Comparison of ENCODE assay signal across 20 cellular contexts in genomic region chr10:104903433-104903832, GRCh38.
"Had no signal": no experiment of that assay in that cellular context is flagged by ENCODE, and none has a peak within 500 bp of the region (broad histone marks: within the 10 kb centered on the region; RNA-seq: fewer than 3 reads in every experiment).

No MANE protein-coding gene starts in this region.

- DNase-seq: activated CD4-positive, alpha-beta T cell treated with anti-CD3 and anti-CD28 coated beads for 36 hours; activated CD8-positive, alpha-beta memory T cell treated with anti-CD3 and anti-CD28 coated beads, Interleukin-2, amount 50 U/mL, for 48 hours; activated CD8-positive, alpha-beta T cell treated with anti-CD3 and anti-CD28 coated beads, Interleukin-2, amount 10 ng/mL, durations not matched to agents 7 days and 5 days; activated gamma-delta T cell; erythroblast; left cardiac atrium; mesendoderm; naive thymus-derived CD8-positive, alpha-beta T cell; ovary; psoas muscle; right cardiac atrium; stimulated activated CD4-positive, alpha-beta T cell treated with anti-CD3 and anti-CD28 coated beads, Interleukin-4, amount 100 ng/mL, for 1 hour; SW 1271; upper lobe of left lung had no signal

- H3K4me2 ChIP-seq: smooth muscle cell had no signal

- ATAC-seq: activated CD4-positive, alpha-beta T cell treated with anti-CD3 and anti-CD28 coated beads for 36 hours; activated CD8-positive, alpha-beta T cell treated with anti-CD3 and anti-CD28 coated beads, Interleukin-2, amount 10 ng/mL, durations not matched to agents 7 days and 5 days; left cardiac atrium; naive thymus-derived CD8-positive, alpha-beta T cell; psoas muscle; right cardiac atrium had no signal

- H3K27ac ChIP-seq: ascending aorta, coronary artery, ovary, psoas muscle, thoracic aorta, upper lobe of left lung had no signal

- H3K4me3 ChIP-seq: ascending aorta, coronary artery, ovary, psoas muscle, smooth muscle cell, thoracic aorta, upper lobe of left lung had no signal

- H3K27ac Mint-ChIP-seq: activated CD4-positive, alpha-beta T cell treated with anti-CD3 and anti-CD28 coated beads for 36 hours; activated CD8-positive, alpha-beta T cell treated with anti-CD3 and anti-CD28 coated beads, Interleukin-2, amount 10 ng/mL, durations not matched to agents 7 days and 5 days; activated naive CD4-positive, alpha-beta T cell treated with anti-CD3 and anti-CD28 coated beads, Interleukin-2, amount 50 U/mL, for 24 hours; naive thymus-derived CD8-positive, alpha-beta T cell had no signal

- H3K9me3 Mint-ChIP-seq: activated naive CD4-positive, alpha-beta T cell treated with anti-CD3 and anti-CD28 coated beads, Interleukin-2, amount 50 U/mL, for 24 hours; central memory CD8-positive, alpha-beta T cell had no signal

- H3K4me1 Mint-ChIP-seq: activated CD4-positive, alpha-beta T cell treated with anti-CD3 and anti-CD28 coated beads for 36 hours; central memory CD8-positive, alpha-beta T cell had no signal

- H3K36me3 Mint-ChIP-seq: activated naive CD4-positive, alpha-beta T cell treated with anti-CD3 and anti-CD28 coated beads, Interleukin-2, amount 50 U/mL, for 24 hours; naive thymus-derived CD8-positive, alpha-beta T cell had no signal

- H3K4me1 ChIP-seq: ascending aorta, psoas muscle, upper lobe of left lung had no signal

- H3K27me3 Mint-ChIP-seq: activated CD4-positive, alpha-beta T cell treated with anti-CD3 and anti-CD28 coated beads for 36 hours; activated naive CD4-positive, alpha-beta T cell treated with anti-CD3 and anti-CD28 coated beads, Interleukin-2, amount 50 U/mL, for 24 hours had no signal

- H3K9me3 ChIP-seq: ascending aorta, ovary, psoas muscle, thoracic aorta, upper lobe of left lung had no signal

- H3K27me3 ChIP-seq: ascending aorta, ovary, upper lobe of left lung had no signal

- H3K4me3 Mint-ChIP-seq: activated CD4-positive, alpha-beta T cell treated with anti-CD3 and anti-CD28 coated beads for 36 hours; activated CD8-positive, alpha-beta T cell treated with anti-CD3 and anti-CD28 coated beads, Interleukin-2, amount 10 ng/mL, durations not matched to agents 7 days and 5 days; activated naive CD4-positive, alpha-beta T cell treated with anti-CD3 and anti-CD28 coated beads, Interleukin-2, amount 50 U/mL, for 24 hours; central memory CD8-positive, alpha-beta T cell; naive thymus-derived CD8-positive, alpha-beta T cell had no signal

- H3K36me3 ChIP-seq: ascending aorta, ovary, thoracic aorta, upper lobe of left lung had no signal
